Comparison of ENCODE assay signal across 13 cellular contexts in the genomic region with DNA sequence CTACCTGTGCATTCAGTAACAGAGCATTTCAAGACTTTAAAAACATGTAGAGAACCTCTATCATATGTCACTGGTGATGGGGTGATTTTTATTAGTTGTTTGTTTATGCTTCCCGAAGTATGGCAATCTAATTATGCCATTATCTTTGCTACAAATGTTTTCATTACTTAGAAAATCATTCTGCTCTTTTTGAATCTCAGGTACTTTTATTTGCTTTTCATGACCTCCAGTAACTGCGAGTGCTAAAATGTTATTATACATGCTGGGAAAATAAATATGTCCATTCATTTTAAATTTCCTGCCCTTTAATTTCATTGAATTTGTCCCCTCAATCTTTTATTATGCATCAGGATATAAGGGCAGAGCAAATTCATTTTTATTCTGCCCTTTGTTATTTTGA.
DNase-seq lines count a peak whose midpoint lies in the region; TF ChIP-seq lines count a peak whose summit lies in the region.
"Had no signal": no experiment of that assay in that cellular context is flagged by ENCODE, and none has a peak within 500 bp of the region (broad histone marks: within the 10 kb centered on the region; RNA-seq: fewer than 3 reads in every experiment).

No MANE protein-coding gene starts in this region.

- no peak for TF ChIP-seq CTCF in GM10266 (IDR thresholded peaks at IDR 0.05; ENCODE audit: control insufficient read depth, insufficient read depth, low read depth, missing control alignments)

- peak; percentile 30 for DNase-seq in NCI-H1105 treated with DMSO at 0.1 percent for 48 hours (lab: John Stamatoyannopoulos, UW)
- no peak for DNase-seq in NCI-H1105 (lab: John Stamatoyannopoulos, UW)
- DNase-seq in NCI-H146 (lab: John Stamatoyannopoulos, UW): peak; percentile 84
- peak; percentile 94 for DNase-seq in NCI-H748 treated with DMSO at 0.1 percent for 48 hours (lab: John Stamatoyannopoulos, UW)
- DNase-seq in activated T-cell treated with anti-CD3 and anti-CD28 coated beads, Interleukin-2, amount 50 U/mL, for 48 hours: no peak
- no peak for DNase-seq in RKO (ENCODE audit: low spot score)
- DNase-seq in GM10266 (ENCODE audit: extremely low spot score): no peak
- DNase-seq: 8988T; CD4-positive, alpha-beta memory T cell; DMS 273 treated with DMSO at 0.1 percent for 48 hours; DMS79; GDM1; HCEC 1CT had no signal

Comparison
In these comparisons a context has a peak if more than half of its experiments do, and no peak if none do; other contexts are left out.
1. DNase-seq: peak in NCI-H1105 treated with DMSO at 0.1 percent for 48 hours (single experiment), NCI-H146 (single experiment) and NCI-H748 treated with DMSO at 0.1 percent for 48 hours (single experiment); none in NCI-H1105 (single experiment), activated T-cell treated with anti-CD3 and anti-CD28 coated beads, Interleukin-2, amount 50 U/mL, for 48 hours (0 of 2), RKO (single experiment) and GM10266 (single experiment).